29 cellular contexts compared by ENCODE assay signal in genomic region chr2:19837235-19837766, GRCh38.
DNase-seq lines count a peak whose midpoint lies in the region; ATAC-seq, FAIRE-seq and TF ChIP-seq lines count a peak whose summit lies in the region.
"Had no signal": no experiment of that assay in that cellular context is flagged by ENCODE, and none has a peak within 500 bp of the region (broad histone marks: within the 10 kb centered on the region; RNA-seq: fewer than 3 reads in every experiment).

No MANE protein-coding gene starts in this region.

- no peaks in the 10 kb centered on the region for H3K79me2 ChIP-seq in OCI-LY3 (ENCODE audit: low read length)

- no peak for TF ChIP-seq POLR2A in A549 (IDR thresholded peaks at IDR 0.05; ENCODE audit: low read length)

- CTCF ChIA-PET in A549 (lab: Yijun Ruan, JAX), result interaction anchor here (0.7 to 0.9 kb wide), 2 partner anchors 18 to 461 kb away, joined by 3 to 4 read pairs; no protein-coding TSS in a partner anchor

- H3K36me3 ChIP-seq in OCI-LY3 (replicated peaks; ENCODE audit: low read depth, low read length), result no peaks in the 10 kb centered on the region
- H3K36me3 ChIP-seq: adrenal gland, BLaER1, heart left ventricle, thyroid gland, WERI-Rb-1 had no signal

- H3K4me2 ChIP-seq in A549 (peak overlapping the region; percentile 7; the same call in 1 of the 3 replicates), OCI-LY3 (ENCODE audit: low read length) (peak overlapping the region; percentile 25)
- H3K4me2 ChIP-seq: BLaER1 had no signal

- H3K9me3 ChIP-seq in A549 (no peaks in the 10 kb centered on the region), OCI-LY3 (ENCODE audit: insufficient read depth, low read length) (no peaks in the 10 kb centered on the region)
- H3K9me3 ChIP-seq: adrenal gland, BLaER1, heart left ventricle, thyroid gland had no signal

- 0 out of 2 replicates have a peak, but pooled peaks cover 3% of the 10 kb centered on the region for H3K27me3 ChIP-seq in OCI-LY3 (ENCODE audit: low read depth, low read length)
- H3K27me3 ChIP-seq: adrenal gland, BLaER1, heart left ventricle, thyroid gland had no signal

- TF ChIP-seq CTCF in A549 (IDR thresholded peaks at IDR 0.05) (no peak), OCI-LY3 (IDR thresholded peaks at IDR 0.05; ENCODE audit: low read depth, low read length) (no peak), epithelial cell of esophagus (IDR thresholded peaks at IDR 0.05; ENCODE audit: insufficient read depth, low read depth, low read length, missing control alignments) (no peak)

- no peak for ATAC-seq in A549
- ATAC-seq: activated T-cell treated with anti-CD3 and anti-CD28 coated beads, Interleukin-2, amount 50 U/mL, for 4 hours; heart left ventricle; natural killer cell treated with Interleukin-12 subunit alpha and Interleukin-12 subunit beta and Interleukin-15 and Interleukin-18, amount 100 ng/mL, for 72 hours; Panc1; stimulated activated naive CD8-positive, alpha-beta T cell treated with anti-CD3 and anti-CD28 coated beads, Interleukin-15, amount 100 ng/mL, for 72 hours had no signal

- H3K27ac ChIP-seq in A549, result no peak overlapping the region
- no peak overlapping the region for H3K27ac ChIP-seq in OCI-LY3 (ENCODE audit: low read length)
- H3K27ac ChIP-seq: adrenal gland, BLaER1, GM23248, heart left ventricle, thyroid gland, WERI-Rb-1 had no signal

- no peaks in the 10 kb centered on the region for H4K20me1 ChIP-seq in OCI-LY3 (ENCODE audit: insufficient read depth, low read length)
- H4K20me1 ChIP-seq: BLaER1 had no signal

- no peak for FAIRE-seq in A549 (lab: Jason Lieb, UNC)

- TF ChIP-seq EP300 in A549 (IDR thresholded peaks at IDR 0.05), result no peak

- DNase-seq in A549 (ENCODE audit: low read depth in 1 of 2, low spot score in 1 of 2) (no peak), LoVo (ENCODE audit: low spot score) (peak; percentile 5), epithelial cell of esophagus (ENCODE audit: low read depth) (peak; percentile 39), foreskin melanocyte (no peak), NAMALWA (ENCODE audit: low spot score) (no peak), AG20443 (ENCODE audit: low spot score) (no peak), NCI-H2227 (lab: John Stamatoyannopoulos, UW; ENCODE audit: unreplicated experiment) (no peak)
- DNase-seq: ACHN; activated CD4-positive, alpha-beta T cell treated with anti-CD3 and anti-CD28 coated beads for 48 hours; activated naive CD4-positive, alpha-beta T cell treated with anti-CD3 and anti-CD28 coated beads for 36 hours; activated T-cell treated with anti-CD3 and anti-CD28 coated beads, Interleukin-2, amount 50 U/mL, for 4 hours; adrenal gland; DMS79; effector CD8-positive, alpha-beta T cell; erythroblast; GM23248; heart left ventricle; KG1; NCI-H446 treated with DMSO at 0.1 percent for 48 hours; NK-92 treated with Interleukin-12 subunit alpha and Interleukin-12 subunit beta, amount 100 ng/mL, for 24 hours; SIG-M5; stimulated activated naive CD8-positive, alpha-beta T cell treated with anti-CD3 and anti-CD28 coated beads, Interleukin-15, amount 100 ng/mL, for 72 hours; T-helper 9 cell; thyroid gland; WERI-Rb-1 had no signal

- TF ChIP-seq RAD21 in A549 (conservative IDR thresholded peaks at IDR 0.05 in 1 of 2, IDR thresholded peaks at IDR 0.05 in 1 of 2), result no peak

- H2AFZ ChIP-seq in OCI-LY3 (ENCODE audit: low read depth, low read length), result no peak overlapping the region
- H2AFZ ChIP-seq: GM23248 had no signal

- no peak overlapping the region for H3K9ac ChIP-seq in OCI-LY3 (ENCODE audit: low read length)
- H3K9ac ChIP-seq: BLaER1, GM23248 had no signal

- peaks cover 5% of the 10 kb centered on the region; the same call in 2 of the 3 replicates for H3K4me1 ChIP-seq in A549
- H3K4me1 ChIP-seq in OCI-LY3 (ENCODE audit: low read length), result peaks cover 44% of the 10 kb centered on the region
- H3K4me1 ChIP-seq: adrenal gland, thyroid gland had no signal

- no peak overlapping the region for H3K4me3 ChIP-seq in A549
- H3K4me3 ChIP-seq in OCI-LY3 (ENCODE audit: low read length), result no peak overlapping the region
- H3K4me3 ChIP-seq in epithelial cell of esophagus (ENCODE audit: low read length), result no peak overlapping the region
- H3K4me3 ChIP-seq: adrenal gland, BLaER1, GM23248, heart left ventricle, thyroid gland had no signal

- POLR2A ChIA-PET in A549 (lab: Yijun Ruan, JAX), result no interaction called here

- 29% methylated on average over 4 of the region's 4 CpGs for WGBS in A549 (ENCODE audit: missing lambda C conversion rate)

TF ChIP-seq in A549, 52 proteins besides CTCF, POLR2A, EP300 and RAD21:
- TF ChIP-seq NPAS2 (CRISPR knock-in tag; IDR thresholded peaks at IDR 0.05; ENCODE audit: borderline replicate concordance) (no peak), KDM5A (IDR thresholded peaks at IDR 0.05) (no peak), ZNF302 (CRISPR knock-in tag; IDR thresholded peaks at IDR 0.05) (no peak), HEYL (CRISPR knock-in tag; IDR thresholded peaks at IDR 0.05) (no peak)
TF ChIP-seq in A549: peak in this region for 0.

Comparison
In these comparisons a context has a peak if more than half of its experiments do, and no peak if none do; other contexts are left out.
1. DNase-seq: peak in LoVo (single experiment) and epithelial cell of esophagus (single experiment); none in A549 (0 of 2), foreskin melanocyte (single experiment), NAMALWA (single experiment), AG20443 (single experiment) and NCI-H2227 (single experiment).